ENCODE assay signal across 22 cellular contexts in the genomic region with DNA sequence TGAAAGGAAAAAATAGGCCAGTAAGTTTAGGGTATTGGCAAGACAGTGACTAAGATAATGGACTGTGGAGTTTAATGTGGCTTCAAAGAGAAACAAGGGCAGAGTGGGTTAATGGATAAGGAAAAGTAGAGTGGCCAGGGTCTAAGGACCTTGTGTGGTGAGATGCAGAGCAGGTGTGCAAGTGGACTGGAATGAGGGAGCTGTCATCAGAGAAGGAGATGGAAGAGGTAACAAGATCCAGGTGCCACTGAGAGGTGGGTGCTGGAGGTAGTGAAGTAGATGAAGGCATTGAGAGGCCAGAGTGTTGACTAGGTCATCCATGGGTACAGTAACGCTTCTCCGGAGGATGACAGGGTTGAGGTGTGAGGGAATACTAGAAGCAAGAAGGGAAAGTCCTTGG.
"Had no signal": no experiment of that assay in that cellular context is flagged by ENCODE, and none has a peak within 500 bp of the region (broad histone marks: within the 10 kb centered on the region; RNA-seq: fewer than 3 reads in every experiment).

No MANE protein-coding gene starts in this region.

- H3K27ac ChIP-seq: foreskin keratinocyte, left lung, lower lobe of right lung, neural progenitor cell, parathyroid adenoma, prostate gland, spleen, testis, tibial nerve had no signal

- H3K4me1 ChIP-seq: foreskin keratinocyte, left lung, lower lobe of right lung, neural progenitor cell, parathyroid adenoma, prostate gland, spleen, testis, tibial nerve had no signal

- ATAC-seq: foreskin keratinocyte; left lung; lower lobe of right lung; natural killer cell treated with Interleukin-12 subunit alpha and Interleukin-12 subunit beta and Interleukin-15 and Interleukin-18, amount 100 ng/mL, for 72 hours; sciatic nerve; stimulated activated memory B cell treated with anti-CD40 and anti-IgM and Interleukin-4, amounts not matched to agents 10 μg/mL and 1 μg/mL and 100 μg/mL, for 72 hours had no signal

- H2AFZ ChIP-seq: neural progenitor cell, parathyroid adenoma had no signal

- H3K4me2 ChIP-seq: neural progenitor cell had no signal

- H3K9me3 ChIP-seq: prostate gland, testis had no signal

- H3K36me3 ChIP-seq: left lung, lower lobe of right lung, neural progenitor cell, prostate gland, spleen, tibial nerve had no signal

- DNase-seq: dermis blood vessel endothelial cell; effector CD4-positive, alpha-beta T cell; endodermal cell; erythroblast; foreskin keratinocyte; immature natural killer cell; left lung; lower lobe of right lung; occipital lobe; retina; spleen; stimulated activated CD4-positive, alpha-beta T cell treated with anti-CD3 and anti-CD28 coated beads, Interleukin-15, amount 100 ng/mL, for 24 hours; stimulated activated CD4-positive, alpha-beta T cell treated with anti-CD3 and anti-CD28 coated beads, Interleukin-1b, Interleukin-23, amount 100 ng/mL, for 48 hours; stimulated activated CD4-positive, alpha-beta T cell treated with anti-CD3 and anti-CD28 coated beads, Interleukin-4, amount 100 ng/mL, for 24 hours; testis had no signal

- H3K79me2 ChIP-seq: parathyroid adenoma had no signal

- H3K9ac ChIP-seq: neural progenitor cell, parathyroid adenoma had no signal

- H3K4me3 ChIP-seq: left lung, lower lobe of right lung, neural progenitor cell, prostate gland, spleen, testis, tibial nerve had no signal

- H3K27me3 ChIP-seq: foreskin keratinocyte, left lung, neural progenitor cell, spleen, testis, tibial nerve had no signal
